ENCODE assay signal across 9 cellular contexts in genomic region chr11:102268083-102268984, GRCh38. TPM values are rescaled to one million over a fixed set of nuclear protein-coding genes. Genes with fewer than 3 reads are reported as not detected.
DNase-seq lines count a peak whose midpoint lies in the region; ATAC-seq, FAIRE-seq and TF ChIP-seq lines count a peak whose summit lies in the region.
"Had no signal": no experiment of that assay in that cellular context is flagged by ENCODE, and none has a peak within 500 bp of the region (broad histone marks: within the 10 kb centered on the region; RNA-seq: fewer than 3 reads in every experiment).

No MANE protein-coding gene starts in this region.

- TF ChIP-seq CTCF in A549 (IDR thresholded peaks at IDR 0.05) (peak; percentile 46), epithelial cell of esophagus (IDR thresholded peaks at IDR 0.05; ENCODE audit: insufficient read depth, low read depth, low read length, missing control alignments) (peak; percentile 69)

- CTCF ChIA-PET in A549 (lab: Yijun Ruan, JAX), result interaction anchor here (0.7 to 4.4 kb wide), 22 partner anchors 8 to 408 kb away, joined by 3 to 33 read pairs (median 4); partner anchors contain the start of gene YAP1

- ATAC-seq in A549, result peak; percentile 97 to 98
- peak; percentile 94 for ATAC-seq in GM19023 (IDR thresholded peaks at IDR 0.05; ENCODE audit: unreplicated experiment)
- ATAC-seq in HG03196 (IDR thresholded peaks at IDR 0.05; ENCODE audit: unreplicated experiment), result peak; percentile 79
- peak; percentile 95 for ATAC-seq in stimulated activated memory B cell treated with anti-CD40 and anti-IgM and Interleukin-4, amounts not matched to agents 10 μg/mL and 1 μg/mL and 100 μg/mL, for 72 hours

- peaks cover 19% of the 10 kb centered on the region for H3K4me1 Mint-ChIP-seq in stimulated activated memory B cell treated with anti-CD40 and anti-IgM and Interleukin-4, amounts not matched to agents 10 μg/mL and 1 μg/mL and 100 μg/mL, for 72 hours

- no peaks in the 10 kb centered on the region for H3K36me3 Mint-ChIP-seq in stimulated activated memory B cell treated with anti-CD40 and anti-IgM and Interleukin-4, amounts not matched to agents 10 μg/mL and 1 μg/mL and 100 μg/mL, for 72 hours

- DNase-seq in A549 (ENCODE audit: low read depth in 1 of 2, low spot score in 1 of 2) (peak; percentile 88 to 92), NCI-H524 (lab: John Stamatoyannopoulos, UW) (peak; percentile 20 to 75), epithelial cell of esophagus (ENCODE audit: low read depth) (peak; percentile 98)
- peak; percentile 24 to 53 (median 42) for DNase-seq in activated CD8-positive, alpha-beta memory T cell treated with anti-CD3 and anti-CD28 coated beads for 48 hours (ENCODE audit: low read depth in 2 of 3, low spot score in 2 of 3)

- peaks cover 16% of the 10 kb centered on the region for H3K4me1 ChIP-seq in A549
- H3K4me1 ChIP-seq in muscle layer of duodenum (ENCODE audit: control insufficient read depth in 1 of 2, insufficient read depth in 2 of 2, low read length in 2 of 2), result peaks cover 5% of the 10 kb centered on the region in 2 donors

- peaks cover 30% of the 10 kb centered on the region for H3K27me3 Mint-ChIP-seq in stimulated activated memory B cell treated with anti-CD40 and anti-IgM and Interleukin-4, amounts not matched to agents 10 μg/mL and 1 μg/mL and 100 μg/mL, for 72 hours

- no peaks in the 10 kb centered on the region for H3K9me3 ChIP-seq in A549
- H3K9me3 ChIP-seq in muscle layer of duodenum (ENCODE audit: control insufficient read depth in 1 of 2, low read length in 2 of 2), result no peaks in the 10 kb centered on the region

- H3K4me3 Mint-ChIP-seq in stimulated activated memory B cell treated with anti-CD40 and anti-IgM and Interleukin-4, amounts not matched to agents 10 μg/mL and 1 μg/mL and 100 μg/mL, for 72 hours, result peak overlapping the region; percentile 74

- H3K36me3 ChIP-seq in muscle layer of duodenum (ENCODE audit: control insufficient read depth in 1 of 2, insufficient read depth in 2 of 2, low read length in 2 of 2), result no peaks in the 10 kb centered on the region

- H3K27me3 ChIP-seq in muscle layer of duodenum (ENCODE audit: low read depth, low read length), result no peaks in the 10 kb centered on the region

- WGBS in A549 (ENCODE audit: missing lambda C conversion rate), result 2% methylated on average over 27 of the region's 39 CpGs

- H3K4me3 ChIP-seq in A549, result peak overlapping the region; percentile 51
- H3K4me3 ChIP-seq in epithelial cell of esophagus (ENCODE audit: low read length), result peak overlapping the region; percentile 47
- peak overlapping the region; percentile 55 to 78 for H3K4me3 ChIP-seq in muscle layer of duodenum (ENCODE audit: low read depth in 1 of 2, low read length in 2 of 2)

- H3K4me2 ChIP-seq in A549, result peak overlapping the region; percentile 88

- FAIRE-seq in A549 (lab: Jason Lieb, UNC), result no peak
- FAIRE-seq: G401.6 had no signal

- H3K27ac Mint-ChIP-seq in stimulated activated memory B cell treated with anti-CD40 and anti-IgM and Interleukin-4, amounts not matched to agents 10 μg/mL and 1 μg/mL and 100 μg/mL, for 72 hours, result peak overlapping the region; percentile 28

- no peaks in the 10 kb centered on the region for H3K9me3 Mint-ChIP-seq in stimulated activated memory B cell treated with anti-CD40 and anti-IgM and Interleukin-4, amounts not matched to agents 10 μg/mL and 1 μg/mL and 100 μg/mL, for 72 hours

- no peak; the same call in 1 of the 2 replicates for TF ChIP-seq POLR2A in A549 (IDR thresholded peaks at IDR 0.05; ENCODE audit: low read length)

- TF ChIP-seq RAD21 in A549 (conservative IDR thresholded peaks at IDR 0.05 in 1 of 2, IDR thresholded peaks at IDR 0.05 in 1 of 2), result peak; percentile 41 to 63; a peak in 4 of 5 replicates

- POLR2A ChIA-PET in A549 (lab: Yijun Ruan, JAX), result interaction anchor here (0.6 to 1.0 kb wide), 3 partner anchors 108 to 354 kb away, joined by 3 to 5 read pairs (median 3); partner anchors contain the start of gene CEP126

- H3K27ac ChIP-seq in A549 (peak overlapping the region; percentile 48 to 85), muscle layer of duodenum (ENCODE audit: low read length) (peak overlapping the region; percentile 62)

- no peak for TF ChIP-seq EP300 in A549 (IDR thresholded peaks at IDR 0.05)

TF ChIP-seq in A549, 52 proteins besides CTCF, POLR2A, EP300 and RAD21:
- TF ChIP-seq HOXB13 (CRISPR knock-in tag; IDR thresholded peaks at IDR 0.05; ENCODE audit: low read depth), result no peak
- peak in 1 of 2 experiments; percentile 18; a peak in 1 of 5 replicates for TF ChIP-seq JUN (IDR thresholded peaks at IDR 0.05)
- no peak for TF ChIP-seq TP53 (CRISPR knock-in tag; IDR thresholded peaks at IDR 0.05)
- TF ChIP-seq EHMT2 (IDR thresholded peaks at IDR 0.05; ENCODE audit: low read depth), result no peak
- no peak for TF ChIP-seq BHLHE40 (IDR thresholded peaks at IDR 0.05; ENCODE audit: low read depth, low read length)
- TF ChIP-seq CBX8 (IDR thresholded peaks at IDR 0.05), result no peak
- no peak for TF ChIP-seq ZC3H11A (IDR thresholded peaks at IDR 0.05)
- TF ChIP-seq RCOR1 (IDR thresholded peaks at IDR 0.05; ENCODE audit: low read depth, low read length), result no peak
- TF ChIP-seq MAFK (IDR thresholded peaks at IDR 0.05; ENCODE audit: partially characterized antibody), result no peak
- no peak for TF ChIP-seq CEBPB (IDR thresholded peaks at IDR 0.05)
- TF ChIP-seq SMC3 (IDR thresholded peaks at IDR 0.05), result peak; percentile 50; the same call in 2 of the 3 replicates
- TF ChIP-seq HES2 (IDR thresholded peaks at IDR 0.05), result no peak
- no peak for TF ChIP-seq FOSL2 (IDR thresholded peaks at IDR 0.05)
- TF ChIP-seq FOSL2 (CRISPR knock-in tag; IDR thresholded peaks at IDR 0.05), result no peak
- TF ChIP-seq TFCP2L1 (CRISPR knock-in tag; IDR thresholded peaks at IDR 0.05), result no peak
- no peak for TF ChIP-seq FOXS1 (CRISPR knock-in tag; IDR thresholded peaks at IDR 0.05)
- TF ChIP-seq E2F6 (IDR thresholded peaks at IDR 0.05; ENCODE audit: borderline replicate concordance, low read depth), result 0 out of 2 replicates have a peak, but pooled peaks have one; percentile 21
- TF ChIP-seq ZNF302 (CRISPR knock-in tag; IDR thresholded peaks at IDR 0.05), result no peak
- no peak for TF ChIP-seq PHF8 (IDR thresholded peaks at IDR 0.05; ENCODE audit: borderline replicate concordance, low read depth)
- TF ChIP-seq FOSB (CRISPR knock-in tag; IDR thresholded peaks at IDR 0.05), result no peak
- no peak for TF ChIP-seq CHD4 (IDR thresholded peaks at IDR 0.05; ENCODE audit: borderline replicate concordance)
- TF ChIP-seq POLR2AphosphoS2 (conservative IDR thresholded peaks at IDR 0.05; ENCODE audit: low read length), result no peak
- no peak for TF ChIP-seq BCL3 (IDR thresholded peaks at IDR 0.05)
- TF ChIP-seq SREBF2 (IDR thresholded peaks at IDR 0.05), result no peak
- TF ChIP-seq CHD2 (IDR thresholded peaks at IDR 0.05; ENCODE audit: low read length, partially characterized antibody), result no peak
- no peak for TF ChIP-seq HOXB5 (CRISPR knock-in tag; IDR thresholded peaks at IDR 0.05)
- TF ChIP-seq HDAC2 (IDR thresholded peaks at IDR 0.05), result no peak
- no peak for TF ChIP-seq KDM1A (IDR thresholded peaks at IDR 0.05; ENCODE audit: low read depth)
- TF ChIP-seq NFE2L2 (conservative IDR thresholded peaks at IDR 0.05; ENCODE audit: low read length), result no peak
- peak; percentile 70 for TF ChIP-seq MAX (IDR thresholded peaks at IDR 0.05)

RNA-seq across cellular contexts. Expression of gene BIRC3, which starts 49.0 kb away (rescaled TPM):
- polyA plus RNA-seq in A549 (2011; rRNA removed), result 13.8 and 17.5 TPM in 2 replicates
- 3.4 and 4.0 TPM in 2 replicates for polyA plus RNA-seq in A549 (2012; cell fraction: cytosol; rRNA removed)
- polyA plus RNA-seq in A549 (2012; cell fraction: nucleus; rRNA removed), result 1.6 and 3.2 TPM in 2 replicates
- 10.6 to 27.4 TPM (median 11.3 TPM) in 3 replicates for polyA plus RNA-seq in A549 (2017; fragmentation: RNase III; extraction: RNeasy Plus Mini Kit Qiagen cat#74134 plus additional on column Dnase treatment)
- polyA minus RNA-seq in A549 (2011; rRNA and poly(A)+ RNA removed), result 6.3 and 6.6 TPM in 2 replicates

Comparison
In these comparisons a context has a peak if more than half of its experiments do, and no peak if none do; other contexts are left out.
1. Peak in every context shown above with its lines: DNase-seq, ATAC-seq, H3K4me3 ChIP-seq and H3K27ac ChIP-seq.
2. DNase-seq: peak in every context shown above with its lines; median percentile 98 in epithelial cell of esophagus; 90 in A549; 48 in NCI-H524; 42 in activated CD8-positive, alpha-beta memory T cell treated with anti-CD3 and anti-CD28 coated beads for 48 hours.